In the genomic region with DNA sequence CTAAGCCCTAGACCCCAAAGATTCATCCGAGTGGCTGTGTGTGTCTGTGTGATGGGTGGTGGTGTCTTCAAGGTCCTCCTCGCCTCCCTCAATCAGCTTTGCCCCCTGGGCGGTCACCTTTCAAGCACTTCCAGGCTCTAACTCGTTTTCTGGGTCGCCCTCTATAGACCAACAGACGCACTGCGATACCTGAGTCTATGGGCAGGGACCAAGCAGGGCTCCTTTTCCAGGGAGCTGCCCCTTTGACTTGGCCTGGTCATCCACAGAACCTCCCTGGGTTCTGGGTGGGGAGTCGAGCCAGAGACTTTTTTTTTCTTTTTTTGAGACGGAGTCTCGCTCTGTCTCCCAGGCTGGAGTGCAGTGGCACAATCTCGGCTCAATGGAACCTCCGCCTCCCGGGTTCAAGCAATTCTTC, we compare ENCODE assay signal across 1 cellular context.
TF ChIP-seq lines count a peak whose summit lies in the region.

No MANE protein-coding gene starts in this region.

TF ChIP-seq in PFSK-1, 5 proteins besides CTCF, POLR2A, EP300 and RAD21 (continued from another document):
- TF ChIP-seq REST (IDR thresholded peaks at IDR 0.05; ENCODE audit: insufficient read depth in 1 of 2, low read depth in 2 of 2, low read length in 2 of 2): no peak
TF ChIP-seq in PFSK-1: peak in this region for 1.
